ENCODE assay signal across 8 cellular contexts in genomic region chr18:14131914-14132700, GRCh38. TPM values are rescaled to one million over a fixed set of nuclear protein-coding genes. Genes with fewer than 3 reads are reported as not detected.
DNase-seq lines count a peak whose midpoint lies in the region; ATAC-seq and TF ChIP-seq lines count a peak whose summit lies in the region.
"Not testable (repeated sequence)": the region's sequence is repeated elsewhere in the genome, so short reads cannot be mapped to it uniquely, and the experiment has no call there.

ZNF519 (minus strand) TSS chr18:14132435; CDS start chr18:14132277, 158 bp downstream.

- H3K4me1 Mint-ChIP-seq in T-cell, result peaks cover 19 to 28% (median 28%) of the 10 kb centered on the region in 3 donors

- peak within 1 kb of the TSS; percentile 81 to 86 for H3K27ac Mint-ChIP-seq in T-cell

- TF ChIP-seq EP300 in upper lobe of left lung (IDR thresholded peaks at IDR 0.05), result not testable (repeated sequence)

- not testable (repeated sequence) for H3K9me3 ChIP-seq in adipocyte (ENCODE audit: control insufficient read depth, low read length); heart right ventricle; upper lobe of left lung

- H3K4me1 ChIP-seq in adipocyte (ENCODE audit: control insufficient read depth, insufficient read depth, low read length); upper lobe of left lung: not testable (repeated sequence)
- H3K4me1 ChIP-seq in heart right ventricle, result peaks cover 0 to 10% (median 3%) of the 10 kb centered on the region in 9 donors

- ATAC-seq in HG02870 (IDR thresholded peaks at IDR 0.05; ENCODE audit: unreplicated experiment), result peak; percentile 100
- peak; percentile 100 for ATAC-seq in T-cell (replicated peaks in 1 of 4)
- peak; percentile 100 for ATAC-seq in heart right ventricle
- ATAC-seq in upper lobe of left lung (ENCODE audit: low FRiP score in 2 of 2), result peak; percentile 99 to 100

- H3K4me3 ChIP-seq in adipocyte (ENCODE audit: low read length), result peak within 1 kb of the TSS; percentile 88
- H3K4me3 ChIP-seq in heart right ventricle, result peak within 1 kb of the TSS; percentile 50 to 69 (median 61)
- H3K4me3 ChIP-seq in upper lobe of left lung, result peak within 1 kb of the TSS; percentile 50 to 68 (median 64)

- POLR2A ChIA-PET in T-cell (lab: Charles Lee), result not testable (repeated sequence)

- not testable (repeated sequence) for H3K36me3 ChIP-seq in adipocyte (ENCODE audit: control insufficient read depth, insufficient read depth, low read length, severe bottlenecking); heart right ventricle; upper lobe of left lung

- not testable (repeated sequence) for H3K27me3 ChIP-seq in adipocyte (replicated peaks; ENCODE audit: control insufficient read depth, insufficient read depth, low read length); heart right ventricle; upper lobe of left lung

- intact Hi-C loops in heart right ventricle (cut with DNase I); posterior cingulate gyrus (cut with DNase I): not testable (repeated sequence)

- 1% methylated on average over 34 to 39 of the region's 45 CpGs for WGBS in heart right ventricle, 2 donors
- 0 to 1% methylated on average over 8 to 29 of the region's 45 CpGs for WGBS in upper lobe of left lung, 2 donors

- peak in 1 of 4 donors; percentile 32 for TF ChIP-seq POLR2A in upper lobe of left lung (IDR thresholded peaks at IDR 0.05)

- CTCF ChIA-PET in T-cell (lab: Charles Lee), result not testable (repeated sequence)

- H3K9ac ChIP-seq in adipocyte (ENCODE audit: low read length), result peak within 1 kb of the TSS; percentile 75

- not testable (repeated sequence) for TF ChIP-seq CTCF in GM13977 (IDR thresholded peaks at IDR 0.05; ENCODE audit: extremely low read depth, insufficient read depth, missing control alignments); heart right ventricle (IDR thresholded peaks at IDR 0.05); upper lobe of left lung (IDR thresholded peaks at IDR 0.05)

- in situ Hi-C loops in GM13977 (cut with MboI; ENCODE audit: low pct_unique_long_range_greater_than_20kb, low sequenced_read_pairs, unreplicated experiment), result not testable (repeated sequence)

- peak; percentile 81 for DNase-seq in GM13977 (ENCODE audit: low spot score)
- DNase-seq in NCI-H146 (lab: John Stamatoyannopoulos, UW), result peak; percentile 99
- DNase-seq in T-cell, result peak; percentile 74 to 91 (median 87)
- DNase-seq in adipocyte (ENCODE audit: low read depth), result peak; percentile 96
- peak; percentile 91 to 95 for DNase-seq in heart right ventricle
- peak; percentile 88 to 99 (median 94) for DNase-seq in posterior cingulate gyrus
- peak; percentile 87 to 97 for DNase-seq in upper lobe of left lung

- not testable (repeated sequence) for H3K27me3 Mint-ChIP-seq in T-cell

- H3K4me3 Mint-ChIP-seq in T-cell, result peak within 1 kb of the TSS; percentile 90 to 91 (median 91)

- H3K27ac ChIP-seq in heart right ventricle (peak within 1 kb of the TSS in 8 of 10 donors; percentile 26 to 72 (median 58)), upper lobe of left lung (peak within 1 kb of the TSS; percentile 8 to 69 (median 44))

- not testable (repeated sequence) for H3K9me3 Mint-ChIP-seq in T-cell

- H3K36me3 Mint-ChIP-seq in T-cell, result not testable (repeated sequence)

RNA-seq across cellular contexts. Expression of gene ZNF519, which starts in this region (rescaled TPM):
- 10 to 100 TPM in 3 of 5 donors, 1 to 10 TPM in 2; 6.1 to 12.3 (median 10.4) TPM for total RNA-seq in T-cell
- 1 to 10 TPM; 1.7 to 5.8 (median 3.2) TPM for total RNA-seq in heart right ventricle
- polyA plus RNA-seq in heart right ventricle, result 1 to 10 TPM; 1.0 to 1.8 TPM
- 1 to 10 TPM; 1.4 to 8.4 (median 5.0) TPM for total RNA-seq in upper lobe of left lung

Comparison
In these comparisons a context has a peak if more than half of its experiments do, and no peak if none do; other contexts are left out.
1. Peak in every context shown above with its lines: DNase-seq, ATAC-seq, H3K4me3 ChIP-seq and H3K27ac ChIP-seq.